8 cellular contexts compared by ENCODE assay signal in genomic region chr12:64673490-64674169, GRCh38.
A peak's percentile ranks its signal among the peaks of the same experiment; 100 is the strongest.
DNase-seq lines count a peak whose midpoint lies in the region; ATAC-seq and TF ChIP-seq lines count a peak whose summit lies in the region.

No MANE protein-coding gene starts in this region.

- CTCF ChIA-PET in activated B cell treated with CpG ODN at 0.5 μM for 24 hours (lab: Charles Lee) = interaction anchor here (1.7 kb wide), 1 partner anchor 10 kb away, joined by 4 read pairs; no protein-coding TSS in a partner anchor

- H3K4me3 ChIP-seq in HUES48 (ENCODE audit: low read depth, low read length) (no peak overlapping the region), lower lobe of right lung (no peak overlapping the region)

- peak overlapping the region; percentile 32 for H3K4me3 Mint-ChIP-seq in activated B cell treated with CpG ODN at 0.5 μM for 24 hours

- H3K9me3 ChIP-seq in HUES48 (ENCODE audit: control insufficient read depth, insufficient read depth, low read length) (no peaks in the 10 kb centered on the region), lower lobe of right lung (no peaks in the 10 kb centered on the region)

- peak overlapping the region; percentile 22; the same call in 1 of the 2 replicates for H3K27ac ChIP-seq in 22Rv1
- H3K27ac ChIP-seq in HUES48 (ENCODE audit: low read depth, low read length) = peak overlapping the region; percentile 75
- peak overlapping the region; percentile 78 for H3K27ac ChIP-seq in lower lobe of right lung

- H3K27me3 Mint-ChIP-seq in activated B cell treated with CpG ODN at 0.5 μM for 24 hours = no peaks in the 10 kb centered on the region

- peaks cover 11% of the 10 kb centered on the region for H3K36me3 Mint-ChIP-seq in activated B cell treated with CpG ODN at 0.5 μM for 24 hours (ENCODE audit: low read depth)

- H3K9ac ChIP-seq in HUES48 (ENCODE audit: low read depth, low read length) = no peak overlapping the region

- H3K27ac Mint-ChIP-seq in activated B cell treated with CpG ODN at 0.5 μM for 24 hours = peak overlapping the region; percentile 71

- no peak for ATAC-seq in activated B cell treated with CpG ODN at 0.5 μM for 24 hours (ENCODE audit: low read depth)
- no peak for ATAC-seq in lower lobe of right lung
- no peak for ATAC-seq in GM18873 (IDR thresholded peaks at IDR 0.05; ENCODE audit: low FRiP score, unreplicated experiment)
- no peak for ATAC-seq in GM18867 (IDR thresholded peaks at IDR 0.05; ENCODE audit: unreplicated experiment)

- intact Hi-C loops in activated B cell treated with CpG ODN at 0.5 μM for 24 hours (cut with micrococcal nuclease) = no loop called here
- intact Hi-C loops in lower lobe of right lung (cut with DNase I) = no loop called here

- peaks cover 96% of the 10 kb centered on the region for H3K4me1 Mint-ChIP-seq in activated B cell treated with CpG ODN at 0.5 μM for 24 hours

- TF ChIP-seq CTCF in 22Rv1 (IDR thresholded peaks at IDR 0.05) = no peak
- no peak for TF ChIP-seq CTCF in activated B cell treated with CpG ODN at 0.5 μM for 24 hours (IDR thresholded peaks at IDR 0.05)
- no peak for TF ChIP-seq CTCF in lower lobe of right lung (IDR thresholded peaks at IDR 0.05)

- peaks cover 65% of the 10 kb centered on the region for H3K4me1 ChIP-seq in HUES48 (ENCODE audit: control insufficient read depth, insufficient read depth, low read length)
- peaks cover 99% of the 10 kb centered on the region for H3K4me1 ChIP-seq in lower lobe of right lung

- POLR2A ChIA-PET in activated B cell treated with CpG ODN at 0.5 μM for 24 hours (lab: Charles Lee) = interaction anchor here (0.5 to 1.1 kb wide), 4 partner anchors 33 to 63 kb away, joined by 3 to 4 read pairs (median 4); no protein-coding TSS in a partner anchor

- DNase-seq in activated B cell treated with CpG ODN at 0.5 μM for 24 hours (no peak), lower lobe of right lung (no peak), cerebellar cortex (ENCODE audit: low spot score) (no peak), NCI-H2227 treated with DMSO at 0.1 percent for 48 hours (lab: John Stamatoyannopoulos, UW) (no peak)

- H3K27me3 ChIP-seq in HUES48 (ENCODE audit: control insufficient read depth, insufficient read depth, low read length) (no peaks in the 10 kb centered on the region), lower lobe of right lung (ENCODE audit: low read depth) (no peaks in the 10 kb centered on the region)

- H3K9me3 Mint-ChIP-seq in activated B cell treated with CpG ODN at 0.5 μM for 24 hours = no peaks in the 10 kb centered on the region

- no peaks in the 10 kb centered on the region for H3K36me3 ChIP-seq in HUES48 (ENCODE audit: control insufficient read depth, insufficient read depth, low read length)
- no peaks in the 10 kb centered on the region for H3K36me3 ChIP-seq in lower lobe of right lung

Comparison
In these comparisons a context has a peak if more than half of its experiments do, and no peak if none do; other contexts are left out.
1. H3K27ac ChIP-seq: peak in every context shown above with its lines; median percentile 78 in lower lobe of right lung; 75 in HUES48; 22 in 22Rv1.